10 cellular contexts compared by ENCODE assay signal in the genomic region with DNA sequence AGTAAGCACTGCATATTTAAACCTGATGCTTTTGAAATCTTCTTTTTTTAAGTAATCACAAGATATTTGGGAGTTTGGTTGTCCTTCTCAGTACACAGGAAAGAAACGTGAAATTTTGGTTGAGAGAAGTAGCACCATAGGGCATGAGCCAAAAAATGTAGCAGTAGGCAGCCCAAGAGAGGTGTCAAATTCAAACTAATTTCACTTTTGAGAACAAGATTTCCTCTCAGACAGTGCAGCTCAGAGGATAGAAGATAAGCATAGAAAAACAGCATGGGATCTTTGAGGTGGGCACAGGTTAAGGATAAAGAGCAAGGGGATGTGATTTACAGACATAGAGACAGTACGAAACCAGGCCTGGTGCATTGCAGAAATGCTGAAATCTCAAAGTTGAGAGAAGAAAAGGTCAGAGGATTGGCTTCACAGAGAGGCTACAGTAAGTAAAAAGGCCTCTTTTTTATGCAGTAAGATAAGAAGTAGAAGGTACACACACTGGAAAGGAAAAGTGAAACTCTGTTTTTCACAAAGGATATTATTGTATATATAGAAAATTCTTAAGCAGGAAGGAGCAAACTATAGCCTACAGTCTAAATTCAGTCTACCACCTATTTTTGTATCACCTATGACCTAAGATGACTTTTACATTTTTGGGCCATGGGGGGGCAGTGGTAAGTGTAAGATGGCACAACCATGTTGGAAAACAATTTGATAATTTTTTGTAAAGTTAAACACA.
DNase-seq lines count a peak whose midpoint lies in the region; ATAC-seq, FAIRE-seq and TF ChIP-seq lines count a peak whose summit lies in the region.
"Had no signal": no experiment of that assay in that cellular context is flagged by ENCODE, and none has a peak within 500 bp of the region (broad histone marks: within the 10 kb centered on the region; RNA-seq: fewer than 3 reads in every experiment).

No MANE protein-coding gene starts in this region.

- peak; percentile 25 for TF ChIP-seq CTCF in GM12873 (IDR thresholded peaks at IDR 0.05; ENCODE audit: insufficient read depth, low read depth, low read length, missing control alignments)

- intact Hi-C loops in activated T-helper 1 cell treated with anti-CD3 and anti-CD28 coated beads, Interleukin-12 subunit alpha, Interleukin-12 subunit beta, Interleukin-2, Interleukin-4 antibody, amounts not matched to agents 30 ng/mL and 10 ng/mL and 1 ng/mL, durations not matched to agents 14 hours and 24 hours and 36 hours (cut with micrococcal nuclease): loop anchor here (5.0 kb wide), 1 partner anchor 89 kb away; a partner anchor contains a TSS

- DNase-seq in activated T-helper 1 cell treated with anti-CD3 and anti-CD28 coated beads, Interleukin-12 subunit alpha, Interleukin-12 subunit beta, Interleukin-2, Interleukin-4 antibody, amounts not matched to agents 30 ng/mL and 10 ng/mL and 1 ng/mL, durations not matched to agents 14 hours and 24 hours and 36 hours (ENCODE audit: low spot score): no peak
- DNase-seq in NCI-H748 (lab: John Stamatoyannopoulos, UW; ENCODE audit: unreplicated experiment) (no peak), AG08396 (ENCODE audit: low spot score) (no peak), cerebellum (ENCODE audit: low spot score) (no peak), frontal cortex (ENCODE audit: low spot score in 2 of 2) (no peak)
- DNase-seq: NCI-H2081 treated with DMSO at 0.1 percent for 48 hours, spleen had no signal

- H3K4me3 Mint-ChIP-seq in activated T-helper 1 cell treated with anti-CD3 and anti-CD28 coated beads, Interleukin-12 subunit alpha, Interleukin-12 subunit beta, Interleukin-2, Interleukin-4 antibody, amounts not matched to agents 30 ng/mL and 10 ng/mL and 1 ng/mL, durations not matched to agents 14 hours and 24 hours and 36 hours: no peak overlapping the region

- H3K9me3 Mint-ChIP-seq in activated T-helper 1 cell treated with anti-CD3 and anti-CD28 coated beads, Interleukin-12 subunit alpha, Interleukin-12 subunit beta, Interleukin-2, Interleukin-4 antibody, amounts not matched to agents 30 ng/mL and 10 ng/mL and 1 ng/mL, durations not matched to agents 14 hours and 24 hours and 36 hours: no peaks in the 10 kb centered on the region

- peak; percentile 75 for ATAC-seq in GM19351 (IDR thresholded peaks at IDR 0.05; ENCODE audit: unreplicated experiment)
- peak; percentile 77 for ATAC-seq in HG02981 (IDR thresholded peaks at IDR 0.05; ENCODE audit: unreplicated experiment)

- peaks cover 3% of the 10 kb centered on the region for H3K36me3 Mint-ChIP-seq in activated T-helper 1 cell treated with anti-CD3 and anti-CD28 coated beads, Interleukin-12 subunit alpha, Interleukin-12 subunit beta, Interleukin-2, Interleukin-4 antibody, amounts not matched to agents 30 ng/mL and 10 ng/mL and 1 ng/mL, durations not matched to agents 14 hours and 24 hours and 36 hours (ENCODE audit: low read depth)

- no peaks in the 10 kb centered on the region for H3K27me3 Mint-ChIP-seq in activated T-helper 1 cell treated with anti-CD3 and anti-CD28 coated beads, Interleukin-12 subunit alpha, Interleukin-12 subunit beta, Interleukin-2, Interleukin-4 antibody, amounts not matched to agents 30 ng/mL and 10 ng/mL and 1 ng/mL, durations not matched to agents 14 hours and 24 hours and 36 hours (ENCODE audit: insufficient read depth)

- H3K27ac Mint-ChIP-seq in activated T-helper 1 cell treated with anti-CD3 and anti-CD28 coated beads, Interleukin-12 subunit alpha, Interleukin-12 subunit beta, Interleukin-2, Interleukin-4 antibody, amounts not matched to agents 30 ng/mL and 10 ng/mL and 1 ng/mL, durations not matched to agents 14 hours and 24 hours and 36 hours: peak overlapping the region; percentile 30

- FAIRE-seq in frontal cortex (lab: Jason Lieb, UNC): no peak

- H3K4me1 Mint-ChIP-seq in activated T-helper 1 cell treated with anti-CD3 and anti-CD28 coated beads, Interleukin-12 subunit alpha, Interleukin-12 subunit beta, Interleukin-2, Interleukin-4 antibody, amounts not matched to agents 30 ng/mL and 10 ng/mL and 1 ng/mL, durations not matched to agents 14 hours and 24 hours and 36 hours (ENCODE audit: low read depth): peaks cover 16% of the 10 kb centered on the region
